ENCODE assay signal across 16 cellular contexts in the genomic region with DNA sequence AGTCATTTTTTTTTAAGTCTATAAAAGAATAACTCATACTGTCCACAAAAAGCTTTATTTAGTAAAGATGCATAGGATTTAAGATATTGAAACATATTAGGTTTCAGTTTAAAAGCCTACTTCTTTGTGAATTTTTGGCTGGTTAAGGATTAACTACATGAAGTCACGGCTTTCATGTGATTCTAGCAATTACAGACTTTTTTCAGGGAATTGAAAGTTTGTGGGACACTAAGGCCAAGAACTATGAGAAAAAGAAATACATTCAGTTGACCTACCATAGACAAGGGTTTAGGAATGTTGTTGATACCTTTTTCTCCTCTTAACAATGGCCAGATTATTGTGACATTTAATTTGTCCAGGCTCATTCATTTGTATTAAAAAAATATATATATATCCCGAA.
DNase-seq lines count a peak whose midpoint lies in the region; TF ChIP-seq lines count a peak whose summit lies in the region.
"Had no signal": no experiment of that assay in that cellular context is flagged by ENCODE, and none has a peak within 500 bp of the region (broad histone marks: within the 10 kb centered on the region; RNA-seq: fewer than 3 reads in every experiment).

No MANE protein-coding gene starts in this region.

- no peaks in the 10 kb centered on the region for H3K9me3 Mint-ChIP-seq in mesothelial cell of epicardium
- H3K9me3 Mint-ChIP-seq: H9 had no signal

- H3K27me3 Mint-ChIP-seq in mesothelial cell of epicardium (ENCODE audit: low read depth): no peaks in the 10 kb centered on the region

- H3K27ac Mint-ChIP-seq in mesothelial cell of epicardium: peak overlapping the region; percentile 48
- H3K27ac Mint-ChIP-seq: CD4-positive, CD25-positive, alpha-beta regulatory T cell; CD8-positive, alpha-beta memory T cell; H9 had no signal

- H3K4me3 Mint-ChIP-seq in mesothelial cell of epicardium: no peak overlapping the region
- H3K4me3 Mint-ChIP-seq: CD4-positive, CD25-positive, alpha-beta regulatory T cell; CD8-positive, alpha-beta memory T cell; H9 had no signal

- H3K9ac ChIP-seq in SK-N-MC (ENCODE audit: insufficient read length): no peak overlapping the region

- peak overlapping the region; percentile 82 for H3K27ac ChIP-seq in SK-N-MC
- peak overlapping the region in 32 of 59 donors; percentile 1 to 95 (median 86) for H3K27ac ChIP-seq in dorsolateral prefrontal cortex
- peak overlapping the region; percentile 39 for H3K27ac ChIP-seq in substantia nigra (ENCODE audit: low read depth, low read length, poor library complexity, severe bottlenecking)

- no peak for TF ChIP-seq CTCF in dorsolateral prefrontal cortex (IDR thresholded peaks at IDR 0.05 in 54 of 56, conservative IDR thresholded peaks at IDR 0.05 in 2 of 56; ENCODE audit: low read depth in 1 of 56, partially characterized antibody in 56 of 56)
- no peak for TF ChIP-seq CTCF in mesothelial cell of epicardium (IDR thresholded peaks at IDR 0.05; ENCODE audit: unreplicated experiment)

- no peak for DNase-seq in SK-N-MC (ENCODE audit: low read depth, low spot score)
- no peak for DNase-seq in dorsolateral prefrontal cortex
- DNase-seq in mesothelial cell of epicardium (ENCODE audit: low spot score in 2 of 2, unreplicated experiment in 2 of 2): no peak
- no peak for DNase-seq in substantia nigra (lab: John Stamatoyannopoulos, UW)
- no peak for DNase-seq in mesenteric fat pad (ENCODE audit: low spot score)
- DNase-seq in amniotic stem cell (lab: John Stamatoyannopoulos, UW): no peak
- DNase-seq: BE2C; C1 segment of cervical spinal cord; CD4-positive, CD25-positive, alpha-beta regulatory T cell; CD8-positive, alpha-beta memory T cell; DMS 273 treated with DMSO at 0.1 percent for 48 hours; DMS53; DND-41; EL; H9 had no signal

- H3K36me3 Mint-ChIP-seq in mesothelial cell of epicardium: peaks cover 12% of the 10 kb centered on the region
- H3K36me3 Mint-ChIP-seq: CD4-positive, CD25-positive, alpha-beta regulatory T cell; CD8-positive, alpha-beta memory T cell had no signal

- no peaks in the 10 kb centered on the region for H3K27me3 ChIP-seq in dorsolateral prefrontal cortex
- H3K27me3 ChIP-seq: BE2C had no signal

- H3K4me3 ChIP-seq in SK-N-MC (no peak overlapping the region), dorsolateral prefrontal cortex (no peak overlapping the region)
- H3K4me3 ChIP-seq: GM12878 had no signal

- H3K4me1 Mint-ChIP-seq in mesothelial cell of epicardium: peaks cover 75% of the 10 kb centered on the region
- H3K4me1 Mint-ChIP-seq: CD4-positive, CD25-positive, alpha-beta regulatory T cell; CD8-positive, alpha-beta memory T cell had no signal

- peaks cover 96% of the 10 kb centered on the region for H3K36me3 ChIP-seq in SK-N-MC (ENCODE audit: insufficient read depth, low read length)
- H3K36me3 ChIP-seq: BE2C had no signal

- no peaks in the 10 kb centered on the region for H3K9me3 ChIP-seq in SK-N-MC (ENCODE audit: low read depth, low read length)
- H3K9me3 ChIP-seq: BE2C had no signal

- intact Hi-C loops in dorsolateral prefrontal cortex (cut with DNase I): loop anchor here (5.0 to 10.0 kb wide), 3 partner anchors 42 to 109 kb away; a partner anchor contains a TSS
